Comparison of ENCODE assay signal across 9 cellular contexts in genomic region chr11:12377824-12378593, GRCh38. TPM values are rescaled to one million over a fixed set of nuclear protein-coding genes. Genes with fewer than 3 reads are reported as not detected.
DNase-seq lines count a peak whose midpoint lies in the region; ATAC-seq lines count a peak whose summit lies in the region.
"Had no signal": no experiment of that assay in that cellular context is flagged by ENCODE, and none has a peak within 500 bp of the region (broad histone marks: within the 10 kb centered on the region; RNA-seq: fewer than 3 reads in every experiment).

No MANE protein-coding gene starts in this region.

- no peak for DNase-seq in activated CD4-positive, alpha-beta T cell treated with anti-CD3 and anti-CD28 coated beads, Interleukin-2, amount 10 ng/mL, durations not matched to agents 24 days and 14 days
- no peak for DNase-seq in activated CD4-positive, alpha-beta T cell treated with anti-CD3 and anti-CD28 coated beads, Interleukin-2, amount 50 U/mL, for 1 hour
- DNase-seq in SK-N-MC (ENCODE audit: low read depth, low spot score) (peak; percentile 28), dermis microvascular lymphatic vessel endothelial cell (ENCODE audit: low read depth in 2 of 2) (peak; percentile 7 to 60), left lobe of liver (ENCODE audit: low spot score) (peak; percentile 88), substantia nigra (lab: John Stamatoyannopoulos, UW) (peak in 25 of 49 donors; percentile 4 to 84 (median 30)), occipital lobe (lab: John Stamatoyannopoulos, UW) (no peak)
- DNase-seq: DND-41 had no signal

- H3K27ac ChIP-seq in SK-N-MC (no peak overlapping the region), substantia nigra (ENCODE audit: low read depth, low read length, poor library complexity, severe bottlenecking) (no peak overlapping the region)

- H3K36me3 ChIP-seq in SK-N-MC (ENCODE audit: insufficient read depth, low read length) = no peaks in the 10 kb centered on the region

- no peak overlapping the region for H3K27ac Mint-ChIP-seq in activated CD4-positive, alpha-beta T cell treated with anti-CD3 and anti-CD28 coated beads, Interleukin-2, amount 10 ng/mL, durations not matched to agents 24 days and 14 days

- peaks cover 5% of the 10 kb centered on the region for H3K9me3 Mint-ChIP-seq in activated CD4-positive, alpha-beta T cell treated with anti-CD3 and anti-CD28 coated beads, Interleukin-2, amount 10 ng/mL, durations not matched to agents 24 days and 14 days

- H3K4me3 ChIP-seq in SK-N-MC = peak overlapping the region; percentile 93

- ATAC-seq in left lobe of liver = peak; percentile 88
- no peak for ATAC-seq in HG03095 (IDR thresholded peaks at IDR 0.05; ENCODE audit: unreplicated experiment)

- H3K9ac ChIP-seq in SK-N-MC (ENCODE audit: insufficient read length) = peak overlapping the region; percentile 89

- intact Hi-C loops in activated CD4-positive, alpha-beta T cell treated with anti-CD3 and anti-CD28 coated beads, Interleukin-2, amount 10 ng/mL, durations not matched to agents 24 days and 14 days (cut with micrococcal nuclease) = no loop called here

- H3K27me3 Mint-ChIP-seq in activated CD4-positive, alpha-beta T cell treated with anti-CD3 and anti-CD28 coated beads, Interleukin-2, amount 10 ng/mL, durations not matched to agents 24 days and 14 days = peaks cover 65% of the 10 kb centered on the region

- H3K4me1 Mint-ChIP-seq in activated CD4-positive, alpha-beta T cell treated with anti-CD3 and anti-CD28 coated beads, Interleukin-2, amount 10 ng/mL, durations not matched to agents 24 days and 14 days = peaks cover 2% of the 10 kb centered on the region

- no peaks in the 10 kb centered on the region for H3K9me3 ChIP-seq in SK-N-MC (ENCODE audit: low read depth, low read length)

- peak overlapping the region; percentile 74 for H3K4me3 Mint-ChIP-seq in activated CD4-positive, alpha-beta T cell treated with anti-CD3 and anti-CD28 coated beads, Interleukin-2, amount 10 ng/mL, durations not matched to agents 24 days and 14 days

- no peaks in the 10 kb centered on the region for H3K36me3 Mint-ChIP-seq in activated CD4-positive, alpha-beta T cell treated with anti-CD3 and anti-CD28 coated beads, Interleukin-2, amount 10 ng/mL, durations not matched to agents 24 days and 14 days (ENCODE audit: low read depth)

RNA-seq across cellular contexts. Expression of gene PARVA, which starts 0.6 kb away (rescaled TPM):
- total RNA-seq in activated CD4-positive, alpha-beta T cell treated with anti-CD3 and anti-CD28 coated beads, Interleukin-2, amount 10 ng/mL, durations not matched to agents 24 days and 14 days = not detected in 2 replicates
- total RNA-seq in dermis microvascular lymphatic vessel endothelial cell (17.6 and 25.5 TPM in 2 replicates), left lobe of liver (22.4 TPM), occipital lobe (5.6 TPM)

Comparison
In these comparisons a context has a peak if more than half of its experiments do, and no peak if none do; other contexts are left out.
1. DNase-seq: peak in SK-N-MC (single experiment), dermis microvascular lymphatic vessel endothelial cell (2 of 2), left lobe of liver (single experiment) and substantia nigra (25 of 49); none in activated CD4-positive, alpha-beta T cell treated with anti-CD3 and anti-CD28 coated beads, Interleukin-2, amount 10 ng/mL, durations not matched to agents 24 days and 14 days (single experiment), activated CD4-positive, alpha-beta T cell treated with anti-CD3 and anti-CD28 coated beads, Interleukin-2, amount 50 U/mL, for 1 hour (single experiment) and occipital lobe (single experiment).